Comparison of ENCODE assay signal across 8 cellular contexts in genomic region chr17:68172461-68172954, GRCh38.
A peak's percentile ranks its signal among the peaks of the same experiment; 100 is the strongest.
DNase-seq lines count a peak whose midpoint lies in the region; ATAC-seq lines count a peak whose summit lies in the region.

No MANE protein-coding gene starts in this region.

- ATAC-seq in GM19351 (IDR thresholded peaks at IDR 0.05; ENCODE audit: unreplicated experiment): peak; percentile 67
- ATAC-seq in HG03378 (IDR thresholded peaks at IDR 0.05; ENCODE audit: unreplicated experiment): no peak

- H3K4me1 ChIP-seq in skeletal muscle satellite cell (ENCODE audit: control insufficient read depth, insufficient read depth, low read length): peaks cover 2% of the 10 kb centered on the region

- H3K4me3 ChIP-seq in skeletal muscle satellite cell (ENCODE audit: low read length): no peak overlapping the region

- DNase-seq in Ammon's horn (ENCODE audit: low spot score) (peak; percentile 79), NAMALWA (ENCODE audit: low spot score) (peak; percentile 79), T-helper 1 cell (peak in 4 of 5 donors; percentile 55 to 73 (median 63)), amniotic epithelial cell (ENCODE audit: low read depth) (peak; percentile 31), hippocampal formation (lab: John Stamatoyannopoulos, UW) (peak; percentile 41 to 48)

- H3K36me3 ChIP-seq in skeletal muscle satellite cell (ENCODE audit: insufficient read depth, low read length): no peaks in the 10 kb centered on the region

- no peaks in the 10 kb centered on the region for H3K9me3 ChIP-seq in skeletal muscle satellite cell (replicated peaks; ENCODE audit: low read length)

- peak overlapping the region; percentile 66 for H3K4me2 ChIP-seq in skeletal muscle satellite cell (ENCODE audit: low read length)

- no peak overlapping the region for H3K9ac ChIP-seq in skeletal muscle satellite cell (ENCODE audit: low read depth, low read length)

- H3K27me3 ChIP-seq in skeletal muscle satellite cell (ENCODE audit: control insufficient read depth, insufficient read depth, low read length): no peaks in the 10 kb centered on the region
